ENCODE assay signal across 9 cellular contexts in genomic region chr12:56839489-56840442, GRCh38.
A peak's percentile ranks its signal among the peaks of the same experiment; 100 is the strongest.
DNase-seq lines count a peak whose midpoint lies in the region; ATAC-seq lines count a peak whose summit lies in the region.
"Had no signal": no experiment of that assay in that cellular context is flagged by ENCODE, and none has a peak within 500 bp of the region (broad histone marks: within the 10 kb centered on the region; RNA-seq: fewer than 3 reads in every experiment).

No MANE protein-coding gene starts in this region.

- H3K36me3 Mint-ChIP-seq in activated T-cell treated with anti-CD3 and anti-CD28 coated beads, Interleukin-2, amount 50 U/mL, for 24 hours (ENCODE audit: low read depth), result no peaks in the 10 kb centered on the region
- H3K36me3 Mint-ChIP-seq in activated naive CD8-positive, alpha-beta T cell treated with anti-CD3 and anti-CD28 coated beads for 36 hours, result no peaks in the 10 kb centered on the region
- H3K36me3 Mint-ChIP-seq: activated naive CD8-positive, alpha-beta T cell had no signal

- no peak overlapping the region for H3K27ac Mint-ChIP-seq in activated T-cell treated with anti-CD3 and anti-CD28 coated beads, Interleukin-2, amount 50 U/mL, for 24 hours
- no peak overlapping the region for H3K27ac Mint-ChIP-seq in activated naive CD8-positive, alpha-beta T cell treated with anti-CD3 and anti-CD28 coated beads for 36 hours
- H3K27ac Mint-ChIP-seq: activated naive CD8-positive, alpha-beta T cell had no signal

- no peaks in the 10 kb centered on the region for H3K9me3 Mint-ChIP-seq in activated T-cell treated with anti-CD3 and anti-CD28 coated beads, Interleukin-2, amount 50 U/mL, for 24 hours
- peaks cover 6% of the 10 kb centered on the region for H3K9me3 Mint-ChIP-seq in activated naive CD8-positive, alpha-beta T cell treated with anti-CD3 and anti-CD28 coated beads for 36 hours

- H3K4me1 Mint-ChIP-seq in activated T-cell treated with anti-CD3 and anti-CD28 coated beads, Interleukin-2, amount 50 U/mL, for 24 hours (ENCODE audit: low read depth), result peaks cover 16% of the 10 kb centered on the region
- peaks cover 13% of the 10 kb centered on the region for H3K4me1 Mint-ChIP-seq in activated naive CD8-positive, alpha-beta T cell treated with anti-CD3 and anti-CD28 coated beads for 36 hours

- H3K27me3 Mint-ChIP-seq in activated T-cell treated with anti-CD3 and anti-CD28 coated beads, Interleukin-2, amount 50 U/mL, for 24 hours, result no peaks in the 10 kb centered on the region
- H3K27me3 Mint-ChIP-seq in activated naive CD8-positive, alpha-beta T cell treated with anti-CD3 and anti-CD28 coated beads for 36 hours, result no peaks in the 10 kb centered on the region

- no peak overlapping the region for H3K4me3 Mint-ChIP-seq in activated T-cell treated with anti-CD3 and anti-CD28 coated beads, Interleukin-2, amount 50 U/mL, for 24 hours
- no peak overlapping the region for H3K4me3 Mint-ChIP-seq in activated naive CD8-positive, alpha-beta T cell treated with anti-CD3 and anti-CD28 coated beads for 36 hours
- H3K4me3 Mint-ChIP-seq: activated naive CD8-positive, alpha-beta T cell had no signal

- no peak for ATAC-seq in GM21619 (IDR thresholded peaks at IDR 0.05; ENCODE audit: unreplicated experiment)

- peak; percentile 35 for DNase-seq in activated T-cell treated with anti-CD3 and anti-CD28 coated beads, Interleukin-2, amount 50 U/mL, for 24 hours
- DNase-seq in activated T-cell treated with anti-CD3 and anti-CD28 coated beads for 4 hours (no peak), NCI-H1930 (lab: John Stamatoyannopoulos, UW) (peak; percentile 2 to 14), iPS DF 19.7 (ENCODE audit: low read depth, low spot score) (peak; percentile 30), foreskin melanocyte (no peak)
- DNase-seq in activated naive CD8-positive, alpha-beta T cell treated with anti-CD3 and anti-CD28 coated beads for 36 hours, result peak; percentile 24
- DNase-seq in stimulated activated CD4-positive, alpha-beta T cell treated with anti-CD3 and anti-CD28 coated beads, Interleukin-1b, Interleukin-23, amount 100 ng/mL, for 48 hours, result peak; percentile 15

Comparison
In these comparisons a context has a peak if more than half of its experiments do, and no peak if none do; other contexts are left out.
1. DNase-seq: peak in activated T-cell treated with anti-CD3 and anti-CD28 coated beads, Interleukin-2, amount 50 U/mL, for 24 hours (single experiment), NCI-H1930 (2 of 2), activated naive CD8-positive, alpha-beta T cell treated with anti-CD3 and anti-CD28 coated beads for 36 hours (single experiment), iPS DF 19.7 (single experiment) and stimulated activated CD4-positive, alpha-beta T cell treated with anti-CD3 and anti-CD28 coated beads, Interleukin-1b, Interleukin-23, amount 100 ng/mL, for 48 hours (single experiment); none in activated T-cell treated with anti-CD3 and anti-CD28 coated beads for 4 hours (single experiment) and foreskin melanocyte (single experiment).